ENCODE assay signal across 2 cellular contexts in genomic region chr6:44824567-44824966, GRCh38.
TF ChIP-seq lines count a peak whose summit lies in the region.

No MANE protein-coding gene starts in this region.

TF ChIP-seq in GM23338, 12 proteins besides CTCF, POLR2A, EP300 and RAD21 (continued from another document):
- TF ChIP-seq ZNF462 (CRISPR knock-in tag; IDR thresholded peaks at IDR 0.05) (no peak), ZNF114 (CRISPR knock-in tag; IDR thresholded peaks at IDR 0.05) (no peak), ZNF331 (CRISPR knock-in tag; IDR thresholded peaks at IDR 0.05; ENCODE audit: low read depth) (no peak), STAT1 (IDR thresholded peaks at IDR 0.05; ENCODE audit: unreplicated experiment) (no peak)

TF ChIP-seq in WTC11, 78 proteins besides CTCF, POLR2A, EP300 and RAD21 (continued from another document):
- TF ChIP-seq ZNF281 (CRISPR knock-in tag; IDR thresholded peaks at IDR 0.05): no peak
- TF ChIP-seq ELF4 (CRISPR knock-in tag; IDR thresholded peaks at IDR 0.05; ENCODE audit: low read depth): no peak
- no peak for TF ChIP-seq ZNF232 (CRISPR knock-in tag; IDR thresholded peaks at IDR 0.05)
- no peak for TF ChIP-seq NR1H2 (CRISPR knock-in tag; IDR thresholded peaks at IDR 0.05)
- TF ChIP-seq ZNF512 (CRISPR knock-in tag; IDR thresholded peaks at IDR 0.05; ENCODE audit: borderline replicate concordance): no peak
- TF ChIP-seq HMGXB4 (CRISPR knock-in tag; IDR thresholded peaks at IDR 0.05): no peak
- no peak for TF ChIP-seq ZNF416 (CRISPR knock-in tag; IDR thresholded peaks at IDR 0.05)
- TF ChIP-seq ATF2 (CRISPR knock-in tag; IDR thresholded peaks at IDR 0.05; ENCODE audit: borderline replicate concordance, low read depth): no peak
- no peak for TF ChIP-seq SP1 (CRISPR knock-in tag; conservative IDR thresholded peaks at IDR 0.05)
- no peak for TF ChIP-seq FOXP1 (CRISPR knock-in tag; IDR thresholded peaks at IDR 0.05; ENCODE audit: borderline replicate concordance)
- TF ChIP-seq ATF6 (CRISPR knock-in tag; IDR thresholded peaks at IDR 0.05): no peak
